In genomic region chr12:56104815-56105476, GRCh38 we compare ENCODE assay signal across 8 cellular contexts. TPM values are rescaled to one million over a fixed set of nuclear protein-coding genes. Genes with fewer than 3 reads are reported as not detected.
DNase-seq lines count a peak whose midpoint lies in the region; ATAC-seq and TF ChIP-seq lines count a peak whose summit lies in the region.

No MANE protein-coding gene starts in this region.

- intact Hi-C loops in dorsolateral prefrontal cortex (cut with DNase I): loop anchor here (1.0 to 2.0 kb wide), 3 partner anchors 11 to 64 kb away; partner anchors contain the start of genes RPL41 (in 1 of the 2), RPS26 (in 1 of the 2) and ZC3H10 (in 1 of the 2)
- intact Hi-C loops in mucosa of descending colon (cut with DNase I, micrococcal nuclease): no loop called here

- peaks cover 29% of the 10 kb centered on the region for H3K4me1 Mint-ChIP-seq in type B pancreatic cell (ENCODE audit: unreplicated experiment)

- H3K9me3 Mint-ChIP-seq in type B pancreatic cell: no peaks in the 10 kb centered on the region

- peaks cover 14% of the 10 kb centered on the region for H3K36me3 Mint-ChIP-seq in type B pancreatic cell

- no peaks in the 10 kb centered on the region for H3K27me3 ChIP-seq in dorsolateral prefrontal cortex

- H3K9me3 ChIP-seq in mucosa of descending colon: no peaks in the 10 kb centered on the region

- peaks cover 22% of the 10 kb centered on the region for H3K4me1 ChIP-seq in mucosa of descending colon (ENCODE audit: low read depth)

- ATAC-seq in HG02981 (IDR thresholded peaks at IDR 0.05; ENCODE audit: unreplicated experiment) (peak; percentile 8), mucosa of descending colon (peak; percentile 39)

- H3K4me3 ChIP-seq in dorsolateral prefrontal cortex (peak overlapping the region; percentile 67 to 98 (median 91)), mucosa of descending colon (peak overlapping the region; percentile 67)

- H3K27ac ChIP-seq in dorsolateral prefrontal cortex: peak overlapping the region in 58 of 59 donors; percentile 32 to 96 (median 86)

- H3K36me3 ChIP-seq in mucosa of descending colon (ENCODE audit: low read depth): no peaks in the 10 kb centered on the region

- DNase-seq in NCI-H146 (lab: John Stamatoyannopoulos, UW): peak; percentile 34
- DNase-seq in NCI-H146 treated with DMSO at 0.1 percent for 48 hours (lab: John Stamatoyannopoulos, UW; ENCODE audit: unreplicated experiment): no peak
- DNase-seq in SW480 (ENCODE audit: low spot score): peak; percentile 22
- no peak for DNase-seq in dorsolateral prefrontal cortex
- peak in 2 of 3 donors; percentile 46 to 79 for DNase-seq in mucosa of descending colon
- peak; percentile 77 for DNase-seq in type B pancreatic cell (ENCODE audit: extremely low spot score, unreplicated experiment)
- DNase-seq in NCI-H2107 treated with DMSO at 0.1 percent for 48 hours (lab: John Stamatoyannopoulos, UW; ENCODE audit: unreplicated experiment): no peak

- H3K27me3 Mint-ChIP-seq in type B pancreatic cell: no peaks in the 10 kb centered on the region

- H3K4me3 Mint-ChIP-seq in type B pancreatic cell: peak overlapping the region; percentile 99

- H3K27ac Mint-ChIP-seq in type B pancreatic cell: peak overlapping the region; percentile 97

- TF ChIP-seq CTCF in dorsolateral prefrontal cortex (IDR thresholded peaks at IDR 0.05 in 54 of 56, conservative IDR thresholded peaks at IDR 0.05 in 2 of 56; ENCODE audit: low read depth in 1 of 56, partially characterized antibody in 56 of 56) (no peak), mucosa of descending colon (IDR thresholded peaks at IDR 0.05) (no peak), type B pancreatic cell (conservative IDR thresholded peaks at IDR 0.05) (no peak)

RNA-seq across cellular contexts. Expression of gene PA2G4, which starts 0.6 kb away (rescaled TPM):
- total RNA-seq in dorsolateral prefrontal cortex (10 to 100 TPM; 40.1 to 80.6 (median 58.7) TPM), mucosa of descending colon (10 to 100 TPM; 61.7 to 94.9 (median 90.3) TPM), type B pancreatic cell (ENCODE audit: low replicate concordance) (115 and 141 TPM in 2 replicates)

RNA-seq across cellular contexts. Expression of gene RPL41, which starts 11.5 kb away (rescaled TPM):
- 1,000 to 10,000 TPM in 91 of 120 experiments, 100 to 1,000 TPM in 29; 743 to 1,715 (median 1,080) TPM for total RNA-seq in dorsolateral prefrontal cortex
- 1,000 to 10,000 TPM; 2,763 to 3,198 (median 3,152) TPM for total RNA-seq in mucosa of descending colon
- total RNA-seq in type B pancreatic cell (ENCODE audit: low replicate concordance): 4,566 and 4,714 TPM in 2 replicates

RNA-seq across cellular contexts. Expression of gene ZC3H10, which starts 13.1 kb away (rescaled TPM):
- total RNA-seq in dorsolateral prefrontal cortex (10 to 100 TPM in 25 of 120 experiments, 1 to 10 TPM in 95; 4.3 to 14.7 (median 8.4) TPM), mucosa of descending colon (10 to 100 TPM in 1 of 3 donors, 1 to 10 TPM in 2; 5.0 to 11.8 (median 5.4) TPM), type B pancreatic cell (ENCODE audit: low replicate concordance) (11.6 and 12.1 TPM in 2 replicates)

RNA-seq across cellular contexts. Expression of gene ESYT1, which starts 23.1 kb away (rescaled TPM):
- total RNA-seq in dorsolateral prefrontal cortex (10 to 100 TPM; 32.5 to 86.2 (median 56.5) TPM), mucosa of descending colon (10 to 100 TPM; 44.9 to 75.7 (median 52.0) TPM), type B pancreatic cell (ENCODE audit: low replicate concordance) (81.4 and 96.3 TPM in 2 replicates)

RNA-seq across cellular contexts. Expression of gene ERBB3, which starts 25.0 kb away (rescaled TPM):
- 100 to 1,000 TPM in 44 of 120 experiments, 10 to 100 TPM in 76; 13.8 to 301 (median 84.0) TPM for total RNA-seq in dorsolateral prefrontal cortex
- 100 to 1,000 TPM; 136 to 423 (median 212) TPM for total RNA-seq in mucosa of descending colon
- 76.5 and 176 TPM in 2 replicates for total RNA-seq in type B pancreatic cell (ENCODE audit: low replicate concordance)

Comparison
In these comparisons a context has a peak if more than half of its experiments do, and no peak if none do; other contexts are left out.
1. DNase-seq: peak in NCI-H146 (single experiment), SW480 (single experiment), mucosa of descending colon (2 of 3) and type B pancreatic cell (single experiment); none in NCI-H146 treated with DMSO at 0.1 percent for 48 hours (single experiment), dorsolateral prefrontal cortex (0 of 10) and NCI-H2107 treated with DMSO at 0.1 percent for 48 hours (single experiment).
2. intact Hi-C loops: an anchor here in dorsolateral prefrontal cortex (1.0 to 2.0 kb wide); none called in mucosa of descending colon.